In genomic region chr5:134025786-134026185, GRCh38 we compare ENCODE assay signal across 16 cellular contexts. TPM values are rescaled to one million over a fixed set of nuclear protein-coding genes. Genes with fewer than 3 reads are reported as not detected.
DNase-seq lines count a peak whose midpoint lies in the region; ATAC-seq lines count a peak whose summit lies in the region.
"Had no signal": no experiment of that assay in that cellular context is flagged by ENCODE, and none has a peak within 500 bp of the region (broad histone marks: within the 10 kb centered on the region; RNA-seq: fewer than 3 reads in every experiment).

No MANE protein-coding gene starts in this region.

- no peak overlapping the region for H3K18ac ChIP-seq in neuronal stem cell (ENCODE audit: low read length)

- no peak overlapping the region for H2AK5ac ChIP-seq in neuronal stem cell (ENCODE audit: low read depth, low read length)

- H3K27ac Mint-ChIP-seq in stimulated activated naive B cell treated with anti-CD40 and anti-IgM and Interleukin-4, amounts not matched to agents 10 μg/mL and 1 μg/mL and 100 μg/mL, for 72 hours, result peak overlapping the region; percentile 51
- H3K27ac Mint-ChIP-seq: B cell; CD4-positive, alpha-beta T cell; CD8-positive, alpha-beta T cell had no signal

- DNase-seq in Right ventricle myocardium superior (peak; percentile 13), left ventricle myocardium superior (no peak), neuronal stem cell (ENCODE audit: low spot score) (no peak), GM03348 (ENCODE audit: low spot score) (no peak), H7 (no peak)
- no peak for DNase-seq in stimulated activated naive B cell treated with anti-CD40 and anti-IgM and Interleukin-4, amounts not matched to agents 10 μg/mL and 1 μg/mL and 100 μg/mL, for 72 hours
- DNase-seq: GF-D8 had no signal

- H3K36me3 ChIP-seq in neuronal stem cell (replicated peaks in 1 of 2; ENCODE audit: control insufficient read depth in 2 of 2, insufficient read depth in 2 of 2, low read length in 2 of 2), result no peaks in the 10 kb centered on the region
- H3K36me3 ChIP-seq in H7 (replicated peaks; ENCODE audit: control insufficient read depth, insufficient read depth, low read length), result no peaks in the 10 kb centered on the region
- H3K36me3 ChIP-seq: BLaER1 treated with 17β-estradiol and CSF1 and Interleukin-3, amounts not matched to agents 10 nM and 100 nM had no signal

- H2AFZ ChIP-seq in neuronal stem cell (ENCODE audit: low read length), result no peak overlapping the region

- H3K9ac ChIP-seq in neuronal stem cell (ENCODE audit: low read depth, low read length, poor library complexity), result no peak overlapping the region
- H3K9ac ChIP-seq: BLaER1 treated with 17β-estradiol and CSF1 and Interleukin-3, amounts not matched to agents 10 nM and 100 nM had no signal

- H2BK120ac ChIP-seq in neuronal stem cell (ENCODE audit: low read depth, low read length), result no peak overlapping the region

- WGBS in neuronal stem cell (ENCODE audit: extremely low coverage in 2 of 2, insufficient read length in 2 of 2, insufficient replicate concordance in 1 of 2), 2 donors, result no CpG with 5 or more reads among the region's 5 CpGs

- H3K27me3 ChIP-seq in neuronal stem cell (ENCODE audit: control insufficient read depth in 3 of 3, insufficient read depth in 3 of 3, low read depth in 1 of 3, low read length in 3 of 3), result peaks cover 0 to 3% (median 2%) of the 10 kb centered on the region in 3 experiments
- H3K27me3 ChIP-seq in H7 (ENCODE audit: control insufficient read depth, insufficient read depth, low read length), result no peaks in the 10 kb centered on the region
- H3K27me3 ChIP-seq: BLaER1 treated with 17β-estradiol and CSF1 and Interleukin-3, amounts not matched to agents 10 nM and 100 nM had no signal

- no peaks in the 10 kb centered on the region for H3K4me1 ChIP-seq in neuronal stem cell (ENCODE audit: control insufficient read depth in 2 of 2, insufficient read depth in 1 of 2, low read depth in 1 of 2, low read length in 2 of 2)

- H3K9me3 ChIP-seq in neuronal stem cell (replicated peaks in 1 of 2; ENCODE audit: control insufficient read depth in 2 of 2, insufficient read depth in 1 of 2, low read depth in 1 of 2, low read length in 2 of 2), result no peaks in the 10 kb centered on the region
- H3K9me3 ChIP-seq: A549; BLaER1 treated with 17β-estradiol and CSF1 and Interleukin-3, amounts not matched to agents 10 nM and 100 nM; Caco-2 had no signal

- H3K27me3 Mint-ChIP-seq in stimulated activated naive B cell treated with anti-CD40 and anti-IgM and Interleukin-4, amounts not matched to agents 10 μg/mL and 1 μg/mL and 100 μg/mL, for 72 hours, result peaks cover 0 to 4% of the 10 kb centered on the region in 2 donors
- H3K27me3 Mint-ChIP-seq: CD4-positive, alpha-beta T cell had no signal

- no peak overlapping the region for H3K4me2 ChIP-seq in neuronal stem cell (ENCODE audit: insufficient read depth, low read length, poor library complexity, severe bottlenecking)
- H3K4me2 ChIP-seq: A549; BLaER1 treated with 17β-estradiol and CSF1 and Interleukin-3, amounts not matched to agents 10 nM and 100 nM had no signal

- no peak overlapping the region for H4K91ac ChIP-seq in neuronal stem cell (ENCODE audit: low read depth, low read length, poor library complexity)

- H3K36me3 Mint-ChIP-seq in stimulated activated naive B cell treated with anti-CD40 and anti-IgM and Interleukin-4, amounts not matched to agents 10 μg/mL and 1 μg/mL and 100 μg/mL, for 72 hours, result no peaks in the 10 kb centered on the region
- H3K36me3 Mint-ChIP-seq: CD8-positive, alpha-beta T cell had no signal

- no peak overlapping the region for H4K8ac ChIP-seq in neuronal stem cell (ENCODE audit: low read depth, low read length)

- intact Hi-C loops in Right ventricle myocardium superior (cut with DNase I), result no loop called here
- intact Hi-C loops in left ventricle myocardium superior (cut with micrococcal nuclease), result no loop called here

- H3K4me1 Mint-ChIP-seq in stimulated activated naive B cell treated with anti-CD40 and anti-IgM and Interleukin-4, amounts not matched to agents 10 μg/mL and 1 μg/mL and 100 μg/mL, for 72 hours, result peaks cover 13 to 20% of the 10 kb centered on the region in 2 donors

- no peaks in the 10 kb centered on the region for H3K79me1 ChIP-seq in neuronal stem cell (ENCODE audit: low read depth, low read length)

- no peak overlapping the region for H2BK12ac ChIP-seq in neuronal stem cell (ENCODE audit: low read length)

- no peak overlapping the region for H3K27ac ChIP-seq in neuronal stem cell (replicated peaks; ENCODE audit: low read length)
- H3K27ac ChIP-seq: 22Rv1; BLaER1 treated with 17β-estradiol and CSF1 and Interleukin-3, amounts not matched to agents 10 nM and 100 nM; C4-2B had no signal

- H2BK15ac ChIP-seq in neuronal stem cell (ENCODE audit: low read length), result no peak overlapping the region

- H2BK5ac ChIP-seq in neuronal stem cell (ENCODE audit: low read length), result no peak overlapping the region

- H3K9me3 Mint-ChIP-seq in stimulated activated naive B cell treated with anti-CD40 and anti-IgM and Interleukin-4, amounts not matched to agents 10 μg/mL and 1 μg/mL and 100 μg/mL, for 72 hours, result no peaks in the 10 kb centered on the region
- H3K9me3 Mint-ChIP-seq: CD4-positive, alpha-beta T cell; CD8-positive, alpha-beta T cell had no signal

- ATAC-seq in Right ventricle myocardium superior (ENCODE audit: poor library complexity), result no peak
- ATAC-seq in left ventricle myocardium superior, result no peak
- ATAC-seq in stimulated activated naive B cell treated with anti-CD40 and anti-IgM and Interleukin-4, amounts not matched to agents 10 μg/mL and 1 μg/mL and 100 μg/mL, for 72 hours (replicated peaks), result no peak

- no peak overlapping the region for H3K4me3 ChIP-seq in neuronal stem cell (ENCODE audit: low read length in 2 of 2)
- H3K4me3 ChIP-seq in H7 (ENCODE audit: insufficient read depth, low read depth, low read length), result no peak overlapping the region
- H3K4me3 ChIP-seq: A549; BLaER1 treated with 17β-estradiol and CSF1 and Interleukin-3, amounts not matched to agents 10 nM and 100 nM; GM12878 had no signal

- H3K23ac ChIP-seq in neuronal stem cell (ENCODE audit: low read depth, low read length, poor library complexity), result peak overlapping the region; percentile 73

- no peak overlapping the region for H3K4ac ChIP-seq in neuronal stem cell (ENCODE audit: low read length)

- H3K14ac ChIP-seq in neuronal stem cell (ENCODE audit: low read length), result no peak overlapping the region

- no peak overlapping the region for H3K4me3 Mint-ChIP-seq in stimulated activated naive B cell treated with anti-CD40 and anti-IgM and Interleukin-4, amounts not matched to agents 10 μg/mL and 1 μg/mL and 100 μg/mL, for 72 hours
- H3K4me3 Mint-ChIP-seq: B cell; CD4-positive, alpha-beta T cell; CD8-positive, alpha-beta T cell had no signal

RNA-seq across cellular contexts. Expression of gene VDAC1, which starts 21.0 kb away (rescaled TPM):
- 475 TPM for total RNA-seq in Right ventricle myocardium superior
- 515 TPM for total RNA-seq in left ventricle myocardium superior
- 153 TPM for polyA plus RNA-seq in neuronal stem cell (2013, experiment 1 of 2)
- 152 TPM for polyA plus RNA-seq in neuronal stem cell (2013, experiment 2 of 2)
- 368 and 419 TPM in 2 replicates for total RNA-seq in H7 (2014; rRNA removed; shearing (Covaris generic))

RNA-seq across cellular contexts. Expression of gene C5orf15, which starts 57.4 kb away (rescaled TPM):
- 34.8 TPM for total RNA-seq in Right ventricle myocardium superior
- 32.9 TPM for total RNA-seq in left ventricle myocardium superior
- 69.1 TPM for polyA plus RNA-seq in neuronal stem cell (2013, experiment 1 of 2)
- polyA plus RNA-seq in neuronal stem cell (2013, experiment 2 of 2), result 68.8 TPM
- 48.7 and 55.5 TPM in 2 replicates for total RNA-seq in H7 (2014; rRNA removed; shearing (Covaris generic))
